ENCODE assay signal across 12 cellular contexts in the genomic region with DNA sequence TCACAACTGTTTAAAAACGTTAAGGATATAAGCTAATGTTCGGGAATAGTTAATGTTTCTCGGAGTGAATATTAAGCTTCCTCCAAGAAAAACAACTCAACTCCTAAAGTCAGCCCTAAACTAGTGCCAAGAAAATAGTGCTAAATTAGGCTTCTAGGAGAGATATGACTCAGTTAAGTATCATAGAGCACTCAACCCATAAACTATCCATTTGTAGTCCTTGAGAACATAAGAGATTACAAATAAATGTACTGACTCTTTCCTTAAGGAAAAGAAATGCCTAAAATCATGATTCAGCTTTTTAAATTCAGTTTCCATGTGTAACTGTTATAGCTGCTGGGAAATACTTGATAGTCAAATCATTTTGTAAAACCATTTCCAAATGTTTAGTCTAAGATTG.
A peak's percentile ranks its signal among the peaks of the same experiment; 100 is the strongest.
DNase-seq lines count a peak whose midpoint lies in the region; ATAC-seq, FAIRE-seq and TF ChIP-seq lines count a peak whose summit lies in the region.
"Had no signal": no experiment of that assay in that cellular context is flagged by ENCODE, and none has a peak within 500 bp of the region (broad histone marks: within the 10 kb centered on the region; RNA-seq: fewer than 3 reads in every experiment).

No MANE protein-coding gene starts in this region.

- no peaks in the 10 kb centered on the region for H3K27me3 Mint-ChIP-seq in osteocyte (ENCODE audit: unreplicated experiment)

- H3K4me1 Mint-ChIP-seq in osteocyte (ENCODE audit: unreplicated experiment), result peaks cover 64% of the 10 kb centered on the region

- peaks cover 2% of the 10 kb centered on the region for H3K36me3 Mint-ChIP-seq in osteocyte (ENCODE audit: unreplicated experiment)

- no peak overlapping the region for H3K4me3 Mint-ChIP-seq in osteocyte (ENCODE audit: unreplicated experiment)

- peaks cover 88% of the 10 kb centered on the region for H3K4me1 ChIP-seq in RWPE2 (ENCODE audit: insufficient read depth, poor library complexity, severe bottlenecking)
- H3K4me1 ChIP-seq: lower lobe of right lung, prostate gland had no signal

- no peaks in the 10 kb centered on the region for H3K9me3 Mint-ChIP-seq in osteocyte (ENCODE audit: unreplicated experiment)

- no peaks in the 10 kb centered on the region for H3K27me3 ChIP-seq in RWPE2 (ENCODE audit: insufficient read depth, poor library complexity, severe bottlenecking)
- H3K27me3 ChIP-seq: esophagus squamous epithelium had no signal

- peak; percentile 79 for DNase-seq in EL
- no peak for DNase-seq in RWPE2 (ENCODE audit: low spot score)
- DNase-seq in fibroblast of gingiva (ENCODE audit: low read depth), result peak; percentile 89
- no peak for DNase-seq in osteocyte (ENCODE audit: extremely low spot score, unreplicated experiment)
- no peak for DNase-seq in activated naive CD4-positive, alpha-beta T cell treated with anti-CD3 and anti-CD28 coated beads, Interleukin-2, amount 50 U/mL, for 16 hours
- DNase-seq in germinal center (ENCODE audit: low spot score), result no peak
- DNase-seq in DMS79 (lab: John Stamatoyannopoulos, UW), result no peak
- DNase-seq in GM19239 (ENCODE audit: insufficient read length, low spot score), result no peak
- DNase-seq: esophagus squamous epithelium, lower lobe of right lung, NCI-H446 had no signal

- H3K36me3 ChIP-seq in RWPE2 (ENCODE audit: low read depth), result peaks cover 88% of the 10 kb centered on the region
- H3K36me3 ChIP-seq: esophagus squamous epithelium, lower lobe of right lung, prostate gland had no signal

- TF ChIP-seq CTCF in RWPE2 (IDR thresholded peaks at IDR 0.05; ENCODE audit: poor library complexity, severe bottlenecking) (no peak), osteocyte (IDR thresholded peaks at IDR 0.05) (no peak)

- H3K4me3 ChIP-seq in RWPE2 (ENCODE audit: severe bottlenecking), result no peak overlapping the region
- H3K4me3 ChIP-seq: esophagus squamous epithelium, lower lobe of right lung, prostate gland had no signal

- no peaks in the 10 kb centered on the region for H3K9me3 ChIP-seq in RWPE2 (ENCODE audit: severe bottlenecking)
- H3K9me3 ChIP-seq: esophagus squamous epithelium, lower lobe of right lung, prostate gland had no signal

- no peak for FAIRE-seq in GM19239 (lab: Jason Lieb, UNC)

- peak; percentile 72 for ATAC-seq in RWPE2 (ENCODE audit: low read depth)

- H3K27ac Mint-ChIP-seq in osteocyte (ENCODE audit: unreplicated experiment), result peak overlapping the region; percentile 87

- H3K27ac ChIP-seq in RWPE2 (ENCODE audit: poor library complexity, severe bottlenecking), result peak overlapping the region; percentile 77
- H3K27ac ChIP-seq: esophagus squamous epithelium, lower lobe of right lung, prostate gland had no signal

Comparison
In these comparisons a context has a peak if more than half of its experiments do, and no peak if none do; other contexts are left out.
1. DNase-seq: peak in EL (single experiment) and fibroblast of gingiva (single experiment); none in RWPE2 (single experiment), osteocyte (single experiment), activated naive CD4-positive, alpha-beta T cell treated with anti-CD3 and anti-CD28 coated beads, Interleukin-2, amount 50 U/mL, for 16 hours (single experiment), germinal center (single experiment), DMS79 (single experiment) and GM19239 (single experiment).